In the genomic region with DNA sequence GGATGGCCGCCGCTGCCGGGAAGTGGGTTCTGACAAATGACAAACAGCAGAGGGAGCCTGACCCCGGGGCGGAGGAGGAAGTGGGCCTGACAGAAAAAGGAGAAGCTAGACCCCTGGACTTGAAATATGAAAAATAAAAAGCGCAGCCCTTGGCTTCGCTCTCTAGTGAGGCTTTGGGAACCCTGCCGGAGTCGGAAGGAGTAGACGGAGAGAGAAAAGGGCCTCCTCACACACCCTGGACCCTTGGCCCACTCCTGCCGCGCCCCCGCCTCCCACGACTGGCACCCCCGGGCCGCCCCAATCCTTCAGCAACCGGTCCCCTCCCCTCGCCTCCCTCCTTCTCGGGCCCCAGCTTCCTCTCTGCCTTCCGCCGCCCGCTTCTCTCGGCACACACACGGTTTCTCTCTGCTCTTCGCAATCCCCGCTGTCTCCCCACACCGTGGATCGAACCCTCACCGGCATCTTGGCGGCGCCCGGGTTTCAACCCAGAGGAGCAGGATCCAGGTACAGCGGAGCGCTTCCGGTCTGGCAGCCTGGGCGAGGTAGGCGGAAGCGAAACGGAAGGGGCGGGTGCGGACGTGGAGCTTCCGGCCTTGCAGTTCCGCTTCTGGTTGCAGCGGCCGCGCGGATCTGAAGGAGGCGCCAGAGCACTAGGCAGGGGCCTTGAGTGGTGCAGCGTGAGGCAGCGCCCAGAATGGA, we compare ENCODE assay signal across 1 cellular context.
TF ChIP-seq lines count a peak whose summit lies in the region.

A gene (minus strand): TSS at position 539 of the 699 bp plus-strand sequence. CDS start 77 bp downstream, at position 462.

TF ChIP-seq in K562, 482 proteins besides CTCF, POLR2A, EP300 and RAD21 (continued from another document and continues in another):
- TF ChIP-seq, protein P1, sequence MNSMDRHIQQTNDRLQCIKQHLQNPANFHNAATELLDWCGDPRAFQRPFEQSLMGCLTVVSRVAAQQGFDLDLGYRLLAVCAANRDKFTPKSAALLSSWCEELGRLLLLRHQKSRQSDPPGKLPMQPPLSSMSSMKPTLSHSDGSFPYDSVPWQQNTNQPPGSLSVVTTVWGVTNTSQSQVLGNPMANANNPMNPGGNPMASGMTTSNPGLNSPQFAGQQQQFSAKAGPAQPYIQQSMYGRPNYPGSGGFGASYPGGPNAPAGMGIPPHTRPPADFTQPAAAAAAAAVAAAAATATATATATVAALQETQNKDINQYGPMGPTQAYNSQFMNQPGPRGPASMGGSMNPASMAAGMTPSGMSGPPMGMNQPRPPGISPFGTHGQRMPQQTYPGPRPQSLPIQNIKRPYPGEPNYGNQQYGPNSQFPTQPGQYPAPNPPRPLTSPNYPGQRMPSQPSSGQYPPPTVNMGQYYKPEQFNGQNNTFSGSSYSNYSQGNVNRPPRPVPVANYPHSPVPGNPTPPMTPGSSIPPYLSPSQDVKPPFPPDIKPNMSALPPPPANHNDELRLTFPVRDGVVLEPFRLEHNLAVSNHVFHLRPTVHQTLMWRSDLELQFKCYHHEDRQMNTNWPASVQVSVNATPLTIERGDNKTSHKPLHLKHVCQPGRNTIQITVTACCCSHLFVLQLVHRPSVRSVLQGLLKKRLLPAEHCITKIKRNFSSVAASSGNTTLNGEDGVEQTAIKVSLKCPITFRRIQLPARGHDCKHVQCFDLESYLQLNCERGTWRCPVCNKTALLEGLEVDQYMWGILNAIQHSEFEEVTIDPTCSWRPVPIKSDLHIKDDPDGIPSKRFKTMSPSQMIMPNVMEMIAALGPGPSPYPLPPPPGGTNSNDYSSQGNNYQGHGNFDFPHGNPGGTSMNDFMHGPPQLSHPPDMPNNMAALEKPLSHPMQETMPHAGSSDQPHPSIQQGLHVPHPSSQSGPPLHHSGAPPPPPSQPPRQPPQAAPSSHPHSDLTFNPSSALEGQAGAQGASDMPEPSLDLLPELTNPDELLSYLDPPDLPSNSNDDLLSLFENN (IDR thresholded peaks at IDR 0.05; ENCODE audit: low read depth in 2 of 2, low read length in 2 of 2) = no peak
- TF ChIP-seq ZC3H11A (IDR thresholded peaks at IDR 0.05; ENCODE audit: low read depth, low read length) (0 out of 2 replicates have a peak, but pooled peaks have one; percentile 67), PTBP1 (IDR thresholded peaks at IDR 0.05; ENCODE audit: low read depth, low read length) (0 out of 2 replicates have a peak, but pooled peaks have one; percentile 42), CREM (IDR thresholded peaks at IDR 0.05; ENCODE audit: low read depth) (peak; percentile 84), SREBF1 (IDR thresholded peaks at IDR 0.05; ENCODE audit: borderline replicate concordance, low read depth, low read length) (no peak), ZNF143 (CRISPR knock-in tag; IDR thresholded peaks at IDR 0.05) (no peak), SMARCB1 (IDR thresholded peaks at IDR 0.05; ENCODE audit: insufficient read length, low read depth) (no peak), FUS (optimal IDR thresholded peaks at IDR 0.05; ENCODE audit: low read depth, low read length) (no peak), NR4A1 (CRISPR knock-in tag; IDR thresholded peaks at IDR 0.05) (no peak), NR4A1 (tag; IDR thresholded peaks at IDR 0.05) (no peak), ILF3 (IDR thresholded peaks at IDR 0.05; ENCODE audit: borderline replicate concordance) (no peak), GATAD2A (IDR thresholded peaks at IDR 0.05) (no peak), CAMTA2 (CRISPR knock-in tag; conservative IDR thresholded peaks at IDR 0.05) (no peak), CHD4 (IDR thresholded peaks at IDR 0.05; ENCODE audit: insufficient read depth, insufficient replicate concordance, low read depth, low read length, poor library complexity, severe bottlenecking) (no peak), KHSRP (IDR thresholded peaks at IDR 0.05) (no peak), CHD1 (IDR thresholded peaks at IDR 0.05; ENCODE audit: low read length) (peak; percentile 62), PRMT5 (CRISPR knock-in tag; IDR thresholded peaks at IDR 0.05) (peak; percentile 59; the same call in 1 of the 2 replicates), BHLHE40 (IDR thresholded peaks at IDR 0.05; ENCODE audit: low read length) (no peak), TAL1 (IDR thresholded peaks at IDR 0.05) (no peak), MBD2 (IDR thresholded peaks at IDR 0.05; ENCODE audit: borderline replicate concordance, low read depth) (0 out of 2 replicates have a peak, but pooled peaks have one; percentile 13), ZNF232 (CRISPR knock-in tag; IDR thresholded peaks at IDR 0.05) (no peak), CEBPG (CRISPR knock-in tag; IDR thresholded peaks at IDR 0.05) (no peak), CEBPG (tag; conservative IDR thresholded peaks at IDR 0.05 in 1 of 2, IDR thresholded peaks at IDR 0.05 in 1 of 2) (no peak), CBFB (CRISPR knock-in tag; IDR thresholded peaks at IDR 0.05) (peak; percentile 31; the same call in 1 of the 2 replicates)
- TF ChIP-seq, protein P2, sequence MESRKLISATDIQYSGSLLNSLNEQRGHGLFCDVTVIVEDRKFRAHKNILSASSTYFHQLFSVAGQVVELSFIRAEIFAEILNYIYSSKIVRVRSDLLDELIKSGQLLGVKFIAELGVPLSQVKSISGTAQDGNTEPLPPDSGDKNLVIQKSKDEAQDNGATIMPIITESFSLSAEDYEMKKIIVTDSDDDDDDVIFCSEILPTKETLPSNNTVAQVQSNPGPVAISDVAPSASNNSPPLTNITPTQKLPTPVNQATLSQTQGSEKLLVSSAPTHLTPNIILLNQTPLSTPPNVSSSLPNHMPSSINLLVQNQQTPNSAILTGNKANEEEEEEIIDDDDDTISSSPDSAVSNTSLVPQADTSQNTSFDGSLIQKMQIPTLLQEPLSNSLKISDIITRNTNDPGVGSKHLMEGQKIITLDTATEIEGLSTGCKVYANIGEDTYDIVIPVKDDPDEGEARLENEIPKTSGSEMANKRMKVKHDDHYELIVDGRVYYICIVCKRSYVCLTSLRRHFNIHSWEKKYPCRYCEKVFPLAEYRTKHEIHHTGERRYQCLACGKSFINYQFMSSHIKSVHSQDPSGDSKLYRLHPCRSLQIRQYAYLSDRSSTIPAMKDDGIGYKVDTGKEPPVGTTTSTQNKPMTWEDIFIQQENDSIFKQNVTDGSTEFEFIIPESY (CRISPR knock-in tag; IDR thresholded peaks at IDR 0.05) = peak; percentile 72
- TF ChIP-seq, protein P3, sequence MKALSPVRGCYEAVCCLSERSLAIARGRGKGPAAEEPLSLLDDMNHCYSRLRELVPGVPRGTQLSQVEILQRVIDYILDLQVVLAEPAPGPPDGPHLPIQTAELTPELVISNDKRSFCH (CRISPR knock-in tag; IDR thresholded peaks at IDR 0.05) = no peak
- TF ChIP-seq, protein P3 (tag; IDR thresholded peaks at IDR 0.05) = no peak
- TF ChIP-seq, protein P4, sequence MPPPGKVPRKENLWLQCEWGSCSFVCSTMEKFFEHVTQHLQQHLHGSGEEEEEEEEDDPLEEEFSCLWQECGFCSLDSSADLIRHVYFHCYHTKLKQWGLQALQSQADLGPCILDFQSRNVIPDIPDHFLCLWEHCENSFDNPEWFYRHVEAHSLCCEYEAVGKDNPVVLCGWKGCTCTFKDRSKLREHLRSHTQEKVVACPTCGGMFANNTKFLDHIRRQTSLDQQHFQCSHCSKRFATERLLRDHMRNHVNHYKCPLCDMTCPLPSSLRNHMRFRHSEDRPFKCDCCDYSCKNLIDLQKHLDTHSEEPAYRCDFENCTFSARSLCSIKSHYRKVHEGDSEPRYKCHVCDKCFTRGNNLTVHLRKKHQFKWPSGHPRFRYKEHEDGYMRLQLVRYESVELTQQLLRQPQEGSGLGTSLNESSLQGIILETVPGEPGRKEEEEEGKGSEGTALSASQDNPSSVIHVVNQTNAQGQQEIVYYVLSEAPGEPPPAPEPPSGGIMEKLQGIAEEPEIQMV (tag; conservative IDR thresholded peaks at IDR 0.05; ENCODE audit: low read depth) = no peak
- TF ChIP-seq, protein P5, sequence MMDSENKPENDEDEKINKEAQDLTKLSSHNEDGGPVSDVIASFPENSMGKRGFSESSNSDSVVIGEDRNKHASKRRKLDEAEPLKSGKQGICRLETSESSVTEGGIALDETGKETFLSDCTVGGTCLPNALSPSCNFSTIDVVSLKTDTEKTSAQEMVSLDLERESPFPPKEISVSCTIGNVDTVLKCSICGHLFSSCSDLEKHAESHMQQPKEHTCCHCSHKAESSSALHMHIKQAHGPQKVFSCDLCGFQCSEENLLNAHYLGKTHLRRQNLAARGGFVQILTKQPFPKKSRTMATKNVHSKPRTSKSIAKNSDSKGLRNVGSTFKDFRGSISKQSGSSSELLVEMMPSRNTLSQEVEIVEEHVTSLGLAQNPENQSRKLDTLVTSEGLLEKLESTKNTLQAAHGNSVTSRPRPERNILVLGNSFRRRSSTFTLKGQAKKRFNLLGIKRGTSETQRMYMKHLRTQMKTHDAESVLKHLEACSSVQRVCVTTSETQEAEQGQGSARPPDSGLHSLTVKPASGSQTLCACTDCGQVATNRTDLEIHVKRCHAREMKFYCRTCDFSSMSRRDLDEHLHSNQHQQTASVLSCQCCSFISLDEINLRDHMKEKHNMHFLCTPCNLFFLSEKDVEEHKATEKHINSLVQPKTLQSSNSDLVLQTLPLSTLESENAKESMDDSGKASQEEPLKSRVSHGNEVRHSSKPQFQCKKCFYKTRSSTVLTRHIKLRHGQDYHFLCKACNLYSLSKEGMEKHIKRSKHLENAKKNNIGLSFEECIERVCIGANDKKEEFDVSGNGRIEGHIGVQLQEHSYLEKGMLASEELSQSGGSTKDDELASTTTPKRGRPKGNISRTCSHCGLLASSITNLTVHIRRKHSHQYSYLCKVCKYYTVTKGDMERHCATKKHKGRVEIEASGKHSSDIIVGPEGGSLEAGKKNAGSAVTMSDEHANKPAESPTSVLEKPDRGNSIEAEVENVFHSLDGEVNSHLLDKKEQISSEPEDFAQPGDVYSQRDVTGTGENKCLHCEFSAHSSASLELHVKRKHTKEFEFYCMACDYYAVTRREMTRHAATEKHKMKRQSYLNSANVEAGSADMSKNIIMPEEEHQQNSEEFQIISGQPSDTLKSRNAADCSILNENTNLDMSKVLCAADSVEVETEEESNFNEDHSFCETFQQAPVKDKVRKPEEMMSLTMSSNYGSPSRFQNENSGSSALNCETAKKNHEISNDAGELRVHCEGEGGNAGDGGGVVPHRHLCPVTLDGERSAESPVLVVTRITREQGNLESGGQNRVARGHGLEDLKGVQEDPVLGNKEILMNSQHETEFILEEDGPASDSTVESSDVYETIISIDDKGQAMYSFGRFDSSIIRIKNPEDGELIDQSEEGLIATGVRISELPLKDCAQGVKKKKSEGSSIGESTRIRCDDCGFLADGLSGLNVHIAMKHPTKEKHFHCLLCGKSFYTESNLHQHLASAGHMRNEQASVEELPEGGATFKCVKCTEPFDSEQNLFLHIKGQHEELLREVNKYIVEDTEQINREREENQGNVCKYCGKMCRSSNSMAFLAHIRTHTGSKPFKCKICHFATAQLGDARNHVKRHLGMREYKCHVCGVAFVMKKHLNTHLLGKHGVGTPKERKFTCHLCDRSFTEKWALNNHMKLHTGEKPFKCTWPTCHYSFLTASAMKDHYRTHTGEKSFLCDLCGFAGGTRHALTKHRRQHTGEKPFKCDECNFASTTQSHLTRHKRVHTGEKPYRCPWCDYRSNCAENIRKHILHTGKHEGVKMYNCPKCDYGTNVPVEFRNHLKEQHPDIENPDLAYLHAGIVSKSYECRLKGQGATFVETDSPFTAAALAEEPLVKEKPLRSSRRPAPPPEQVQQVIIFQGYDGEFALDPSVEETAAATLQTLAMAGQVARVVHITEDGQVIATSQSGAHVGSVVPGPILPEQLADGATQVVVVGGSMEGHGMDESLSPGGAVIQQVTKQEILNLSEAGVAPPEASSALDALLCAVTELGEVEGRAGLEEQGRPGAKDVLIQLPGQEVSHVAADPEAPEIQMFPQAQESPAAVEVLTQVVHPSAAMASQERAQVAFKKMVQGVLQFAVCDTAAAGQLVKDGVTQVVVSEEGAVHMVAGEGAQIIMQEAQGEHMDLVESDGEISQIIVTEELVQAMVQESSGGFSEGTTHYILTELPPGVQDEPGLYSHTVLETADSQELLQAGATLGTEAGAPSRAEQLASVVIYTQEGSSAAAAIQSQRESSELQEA (IDR thresholded peaks at IDR 0.05; ENCODE audit: low read depth) = no peak
- TF ChIP-seq, protein P6, sequence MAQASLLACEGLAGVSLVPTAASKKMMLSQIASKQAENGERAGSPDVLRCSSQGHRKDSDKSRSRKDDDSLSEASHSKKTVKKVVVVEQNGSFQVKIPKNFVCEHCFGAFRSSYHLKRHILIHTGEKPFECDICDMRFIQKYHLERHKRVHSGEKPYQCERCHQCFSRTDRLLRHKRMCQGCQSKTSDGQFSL (CRISPR knock-in tag; IDR thresholded peaks at IDR 0.05) = no peak
- TF ChIP-seq, protein P6 (tag; IDR thresholded peaks at IDR 0.05) = no peak
- TF ChIP-seq, protein P7, sequence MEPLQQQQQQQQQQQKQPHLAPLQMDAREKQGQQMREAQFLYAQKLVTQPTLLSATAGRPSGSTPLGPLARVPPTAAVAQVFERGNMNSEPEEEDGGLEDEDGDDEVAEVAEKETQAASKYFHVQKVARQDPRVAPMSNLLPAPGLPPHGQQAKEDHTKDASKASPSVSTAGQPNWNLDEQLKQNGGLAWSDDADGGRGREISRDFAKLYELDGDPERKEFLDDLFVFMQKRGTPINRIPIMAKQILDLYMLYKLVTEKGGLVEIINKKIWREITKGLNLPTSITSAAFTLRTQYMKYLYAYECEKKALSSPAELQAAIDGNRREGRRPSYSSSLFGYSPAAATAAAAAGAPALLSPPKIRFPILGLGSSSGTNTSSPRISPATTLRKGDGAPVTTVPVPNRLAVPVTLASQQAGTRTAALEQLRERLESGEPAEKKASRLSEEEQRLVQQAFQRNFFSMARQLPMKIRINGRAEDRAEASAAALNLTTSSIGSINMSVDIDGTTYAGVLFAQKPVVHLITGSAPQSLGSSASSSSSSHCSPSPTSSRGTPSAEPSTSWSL (CRISPR knock-in tag; IDR thresholded peaks at IDR 0.05; ENCODE audit: borderline replicate concordance) = no peak
- TF ChIP-seq, protein P8, sequence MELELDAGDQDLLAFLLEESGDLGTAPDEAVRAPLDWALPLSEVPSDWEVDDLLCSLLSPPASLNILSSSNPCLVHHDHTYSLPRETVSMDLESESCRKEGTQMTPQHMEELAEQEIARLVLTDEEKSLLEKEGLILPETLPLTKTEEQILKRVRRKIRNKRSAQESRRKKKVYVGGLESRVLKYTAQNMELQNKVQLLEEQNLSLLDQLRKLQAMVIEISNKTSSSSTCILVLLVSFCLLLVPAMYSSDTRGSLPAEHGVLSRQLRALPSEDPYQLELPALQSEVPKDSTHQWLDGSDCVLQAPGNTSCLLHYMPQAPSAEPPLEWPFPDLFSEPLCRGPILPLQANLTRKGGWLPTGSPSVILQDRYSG (tag; conservative IDR thresholded peaks at IDR 0.05; ENCODE audit: low read depth) = no peak
